1 cellular context compared by ENCODE assay signal in the genomic region with DNA sequence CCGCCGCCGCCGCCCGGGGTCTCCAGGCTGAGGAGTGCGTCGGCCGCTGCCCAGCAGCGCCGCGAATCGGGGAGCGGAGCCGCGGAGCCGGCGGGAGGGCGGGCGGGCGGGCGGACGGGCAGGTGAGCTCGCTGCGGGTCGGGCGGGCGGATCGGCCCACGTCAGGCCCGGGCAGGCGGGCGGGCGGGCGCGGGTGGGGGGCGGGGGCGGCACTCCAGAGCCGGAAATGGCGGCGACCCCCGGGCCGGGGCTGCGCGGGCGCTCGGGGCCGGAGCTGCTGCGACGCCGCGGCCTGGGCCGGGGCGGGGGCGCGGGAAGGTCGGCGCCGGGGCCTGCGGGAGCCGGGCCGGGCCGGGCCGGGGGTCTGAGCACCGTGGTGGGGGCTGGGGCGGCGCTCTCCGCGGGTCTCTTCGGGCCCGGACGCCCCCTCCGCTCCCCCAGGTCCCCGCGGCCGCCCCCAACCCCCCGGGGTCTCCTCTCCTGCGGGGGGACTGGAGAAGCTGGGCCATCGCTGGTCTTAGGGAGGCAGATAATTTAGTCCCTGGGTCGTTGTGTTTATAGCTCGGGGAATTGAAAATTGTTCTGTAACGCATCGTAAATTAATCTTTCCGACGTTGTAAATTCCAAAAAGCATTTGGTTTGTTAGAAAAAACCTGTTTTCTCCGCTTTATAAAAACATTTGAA.
TF ChIP-seq lines count a peak whose summit lies in the region.

No MANE protein-coding gene starts in this region.

TF ChIP-seq in endothelial cell of umbilical vein, 7 proteins besides CTCF, POLR2A, EP300 and RAD21 (continued from another document):
- TF ChIP-seq, protein P1, sequence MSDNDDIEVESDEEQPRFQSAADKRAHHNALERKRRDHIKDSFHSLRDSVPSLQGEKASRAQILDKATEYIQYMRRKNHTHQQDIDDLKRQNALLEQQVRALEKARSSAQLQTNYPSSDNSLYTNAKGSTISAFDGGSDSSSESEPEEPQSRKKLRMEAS (IDR thresholded peaks at IDR 0.05; ENCODE audit: insufficient read depth, insufficient read length) = no peak
- no peak for TF ChIP-seq MYC (IDR thresholded peaks at IDR 0.05; ENCODE audit: low read depth, low read length)
- TF ChIP-seq EZH2 (IDR thresholded peaks at IDR 0.05; ENCODE audit: borderline replicate concordance, low read depth, low read length, severe bottlenecking) = no peak
- no peak for TF ChIP-seq POLR2AphosphoS5 (IDR thresholded peaks at IDR 0.05; ENCODE audit: insufficient read depth, low read depth, low read length)
